Comparison of ENCODE assay signal across 14 cellular contexts in the genomic region with DNA sequence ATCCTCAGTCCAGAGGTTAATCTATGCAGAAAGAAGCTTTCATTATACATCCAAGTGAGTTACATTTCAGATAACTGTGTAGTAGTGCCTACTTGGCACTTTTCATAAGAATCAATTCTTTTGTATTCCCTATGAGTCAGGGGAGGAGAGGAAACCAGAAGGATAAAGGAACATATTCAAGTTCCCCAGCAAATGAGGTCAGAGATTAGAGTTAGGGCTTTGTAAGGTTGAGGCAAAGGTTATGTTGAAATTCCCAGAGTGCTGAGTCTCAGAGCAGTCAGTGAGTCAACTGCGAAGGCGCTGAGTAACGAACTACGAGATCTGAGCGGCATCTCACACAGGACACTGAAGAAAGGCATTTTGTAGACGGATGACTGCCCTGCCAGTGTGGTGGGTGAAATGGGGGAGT. TPM values are rescaled to one million over a fixed set of nuclear protein-coding genes. Genes with fewer than 3 reads are reported as not detected.
DNase-seq lines count a peak whose midpoint lies in the region; ATAC-seq and TF ChIP-seq lines count a peak whose summit lies in the region.
"Had no signal": no experiment of that assay in that cellular context is flagged by ENCODE, and none has a peak within 500 bp of the region (broad histone marks: within the 10 kb centered on the region; RNA-seq: fewer than 3 reads in every experiment).

No MANE protein-coding gene starts in this region.

- intact Hi-C loops in HCT116 (cut with micrococcal nuclease): no loop called here

- no peaks in the 10 kb centered on the region for H3K9me3 ChIP-seq in HCT116 (ENCODE audit: control insufficient read depth in 1 of 2, insufficient read depth in 1 of 2, low read depth in 1 of 2, low read length in 2 of 2)

- no peak for TF ChIP-seq RAD21 in HCT116 (IDR thresholded peaks at IDR 0.05; ENCODE audit: low read depth)

- no peaks in the 10 kb centered on the region for H3K36me3 ChIP-seq in HCT116 (ENCODE audit: control insufficient read depth in 1 of 2, insufficient read depth in 2 of 2, low read length in 2 of 2)

- RAD21 ChIA-PET in HCT116 (lab: Charles Lee; ENCODE audit: low non-redundant PET in 1 of 2, low total read pairs in 2 of 2, uncharacterized antibody in 2 of 2, unreplicated experiment in 2 of 2): no interaction called here

- no peak overlapping the region for H2AFZ ChIP-seq in HCT116 (ENCODE audit: low read depth, low read length, poor library complexity, severe bottlenecking)

- H4K20me1 ChIP-seq in HCT116 (ENCODE audit: insufficient read depth): no peaks in the 10 kb centered on the region

- no peak overlapping the region for H3K4me3 ChIP-seq in HCT116 (replicated peaks in 1 of 2; ENCODE audit: low read depth in 1 of 2, low read length in 2 of 2)

- DNase-seq in HCT116 (ENCODE audit: low read depth, low spot score) (no peak), SKM-1 (lab: John Stamatoyannopoulos, UW; ENCODE audit: unreplicated experiment) (peak; percentile 39), glomerular visceral epithelial cell (ENCODE audit: extremely low spot score) (peak; percentile 73), retina (peak; percentile 4), H4 (ENCODE audit: low spot score) (no peak), UCSD-AML1 (lab: John Stamatoyannopoulos, UW; ENCODE audit: unreplicated experiment) (no peak), nucleus accumbens (lab: John Stamatoyannopoulos, UW) (no peak)
- DNase-seq: activated CD4-positive, CD25-positive, alpha-beta regulatory T cell; activated naive CD8-positive, alpha-beta T cell treated with anti-CD3 and anti-CD28 coated beads, Interleukin-2, amount 10 ng/mL, durations not matched to agents 7 days and 5 days; DMS53; hippocampal formation; NCI-H524; substantia nigra had no signal

- H3K9me2 ChIP-seq in HCT116 (ENCODE audit: insufficient read depth): no peaks in the 10 kb centered on the region

- no peak overlapping the region for H3K9ac ChIP-seq in HCT116 (ENCODE audit: low read length)

- POLR2A ChIA-PET in HCT116 (lab: Charles Lee): no interaction called here

- CTCF ChIA-PET in HCT116 (lab: Charles Lee): no interaction called here

- H3K4me1 ChIP-seq in HCT116 (ENCODE audit: control insufficient read depth in 1 of 2, insufficient read depth in 2 of 2, low read length in 2 of 2): peaks cover 10 to 29% of the 10 kb centered on the region in 2 experiments; a peak in 3 of 4 replicates

- H3K27ac ChIP-seq in HCT116 (ENCODE audit: low read depth, low read length): no peak overlapping the region

- no peak for TF ChIP-seq POLR2A in HCT116 (IDR thresholded peaks at IDR 0.05; ENCODE audit: borderline replicate concordance, extremely low read depth, insufficient read depth, insufficient read length)

- TF ChIP-seq CTCF in HCT116 (IDR thresholded peaks at IDR 0.05 in 2 of 3, conservative IDR thresholded peaks at IDR 0.05 in 1 of 3; ENCODE audit: borderline replicate concordance in 1 of 3, insufficient read depth in 1 of 3, low read depth in 2 of 3, low read length in 2 of 3): no peak

- H3K27me3 ChIP-seq in HCT116 (ENCODE audit: insufficient read depth, low read length): no peaks in the 10 kb centered on the region

- peak; percentile 55 for ATAC-seq in HCT116
- ATAC-seq in GM18511 (IDR thresholded peaks at IDR 0.05; ENCODE audit: unreplicated experiment): no peak

- H3K79me2 ChIP-seq in HCT116 (ENCODE audit: insufficient read depth, low read length): no peaks in the 10 kb centered on the region

- BruUV-seq in HCT116 (replicated peaks; lab: Mats Ljungman, UMichigan): no TSS peak

- H3K4me2 ChIP-seq in HCT116 (ENCODE audit: low read length): peak overlapping the region; percentile 45

TF ChIP-seq in HCT116, 20 proteins besides CTCF, POLR2A, EP300 and RAD21:
- TF ChIP-seq, protein P1, sequence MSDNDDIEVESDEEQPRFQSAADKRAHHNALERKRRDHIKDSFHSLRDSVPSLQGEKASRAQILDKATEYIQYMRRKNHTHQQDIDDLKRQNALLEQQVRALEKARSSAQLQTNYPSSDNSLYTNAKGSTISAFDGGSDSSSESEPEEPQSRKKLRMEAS (IDR thresholded peaks at IDR 0.05): no peak
- TF ChIP-seq SRF (IDR thresholded peaks at IDR 0.05; ENCODE audit: low read depth): no peak
- no peak for TF ChIP-seq FOSL1 (IDR thresholded peaks at IDR 0.05; ENCODE audit: low read depth)
- TF ChIP-seq ELF1 (IDR thresholded peaks at IDR 0.05; ENCODE audit: borderline replicate concordance, low read depth): no peak
- TF ChIP-seq SP1 (IDR thresholded peaks at IDR 0.05; ENCODE audit: low read depth): no peak
- TF ChIP-seq, protein P2, sequence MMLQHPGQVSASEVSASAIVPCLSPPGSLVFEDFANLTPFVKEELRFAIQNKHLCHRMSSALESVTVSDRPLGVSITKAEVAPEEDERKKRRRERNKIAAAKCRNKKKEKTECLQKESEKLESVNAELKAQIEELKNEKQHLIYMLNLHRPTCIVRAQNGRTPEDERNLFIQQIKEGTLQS (IDR thresholded peaks at IDR 0.05): no peak

RNA-seq across cellular contexts. Expression of a gene that starts 25.1 kb away (rescaled TPM):
- total RNA-seq in HCT116 (2021; ENCODE audit: unreplicated experiment): 49.0 TPM
- polyA plus RNA-seq in HCT116 (2012): 20.7 and 25.3 TPM in 2 replicates
- 42.6 and 46.2 TPM in 2 replicates for total RNA-seq in H4 (2014; rRNA removed; shearing (Covaris generic))

RNA-seq across cellular contexts. Expression of a gene that starts 34.1 kb away (rescaled TPM):
- 0.84 TPM for total RNA-seq in HCT116 (2021; ENCODE audit: unreplicated experiment)
- polyA plus RNA-seq in HCT116 (2012): 0.05 and 0.11 TPM in 2 replicates
- total RNA-seq in H4 (2014; rRNA removed; shearing (Covaris generic)): 0.82 and 1.2 TPM in 2 replicates
- total RNA-seq: activated naive CD8-positive, alpha-beta T cell treated with anti-CD3 and anti-CD28 coated beads, Interleukin-2, amount 10 ng/mL, durations not matched to agents 7 days and 5 days had no signal

Comparison
In these comparisons a context has a peak if more than half of its experiments do, and no peak if none do; other contexts are left out.
1. DNase-seq: peak in SKM-1 (single experiment), glomerular visceral epithelial cell (single experiment) and retina (single experiment); none in HCT116 (single experiment), H4 (single experiment), UCSD-AML1 (single experiment) and nucleus accumbens (0 of 56).